Comparison of ENCODE assay signal across 30 cellular contexts in genomic region chr7:126495739-126496138, GRCh38.
"Had no signal": no experiment of that assay in that cellular context is flagged by ENCODE, and none has a peak within 500 bp of the region (broad histone marks: within the 10 kb centered on the region; RNA-seq: fewer than 3 reads in every experiment).

No MANE protein-coding gene starts in this region.

- H3K36me3 ChIP-seq: brain microvascular endothelial cell, SJCRH30, WERI-Rb-1 had no signal

- H3K27ac ChIP-seq: brain microvascular endothelial cell, PC-9, RWPE1, SJCRH30, SK-N-MC, WERI-Rb-1 had no signal

- FAIRE-seq: RCC 7860 had no signal

- H3K4me1 ChIP-seq: SJCRH30 had no signal

- H3K4me3 ChIP-seq: PC-9, SJCRH30, SK-N-MC had no signal

- ATAC-seq: activated CD8-positive, alpha-beta memory T cell treated with anti-CD3 and anti-CD28 coated beads, Interleukin-2, amount 10 ng/mL, durations not matched to agents 7 days and 5 days; activated naive CD8-positive, alpha-beta T cell treated with anti-CD3 and anti-CD28 coated beads, Interleukin-2, amount 50 U/mL, for 24 hours had no signal

- H3K9me3 ChIP-seq: SJCRH30 had no signal

- DNase-seq: activated CD4-positive, alpha-beta memory T cell treated with anti-CD3 and anti-CD28 coated beads, Interleukin-2, amount 10 ng/mL, durations not matched to agents 7 days and 5 days; activated CD4-positive, alpha-beta T cell treated with anti-CD3 and anti-CD28 coated beads for 1 hour; activated CD4-positive, alpha-beta T cell treated with anti-CD3 and anti-CD28 coated beads for 48 hours; activated CD4-positive, CD25-positive, alpha-beta regulatory T cell; activated CD8-positive, alpha-beta memory T cell treated with anti-CD3 and anti-CD28 coated beads for 24 hours; activated CD8-positive, alpha-beta memory T cell treated with anti-CD3 and anti-CD28 coated beads, Interleukin-2, amount 10 ng/mL, durations not matched to agents 7 days and 5 days; activated CD8-positive, alpha-beta memory T cell treated with anti-CD3 and anti-CD28 coated beads, Interleukin-2, amount 50 U/mL, for 48 hours; activated effector memory CD4-positive, alpha-beta T cell treated with Interleukin-2 at 50 U/mL for 16 hours; activated naive CD4-positive, alpha-beta T cell treated with anti-CD3 and anti-CD28 coated beads, Interleukin-2, amount 10 ng/mL, durations not matched to agents 7 days and 5 days; activated naive CD8-positive, alpha-beta T cell treated with anti-CD3 and anti-CD28 coated beads, Interleukin-2, amount 50 U/mL, for 24 hours; activated T-cell treated with anti-CD3 and anti-CD28 coated beads, Interleukin-2, amount 50 U/mL, for 48 hours; anterior cingulate cortex; brain microvascular endothelial cell; Karpas-422; KBM-7; NCI-H1105; NCI-H1417 treated with DMSO at 0.1 percent for 48 hours; NCI-H1930; NCI-H2081 treated with DMSO at 0.1 percent for 48 hours; NCI-H510A; NCI-H526; NCI-H748 treated with DMSO at 0.1 percent for 48 hours; PC-9; SHP77; SJCRH30; T1000; WERI-Rb-1 had no signal

- H3K27me3 ChIP-seq: brain microvascular endothelial cell, SJCRH30 had no signal
